Comparison of ENCODE assay signal across 4 cellular contexts in the genomic region with DNA sequence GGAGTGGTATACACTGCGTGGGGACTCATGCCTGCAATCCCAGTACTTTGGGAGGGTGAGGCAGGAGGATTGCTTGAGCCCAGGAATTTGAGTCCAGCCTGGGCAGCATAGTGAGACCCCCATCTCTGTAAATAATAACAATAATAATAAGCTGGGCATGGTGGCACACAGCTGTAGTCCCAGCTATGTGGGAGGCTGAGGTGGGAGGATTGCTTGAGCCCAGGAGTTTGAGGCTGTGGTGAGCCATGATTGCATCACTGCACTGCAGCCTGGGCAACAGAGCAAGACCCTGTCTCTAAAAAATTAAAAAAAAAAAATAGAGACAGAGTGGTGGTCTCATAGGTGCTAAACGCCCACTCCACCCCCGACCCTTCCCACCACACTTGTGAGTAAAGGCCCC. TPM values are rescaled to one million over a fixed set of nuclear protein-coding genes. Genes with fewer than 3 reads are reported as not detected.
"Had no signal": no experiment of that assay in that cellular context is flagged by ENCODE, and none has a peak within 500 bp of the region (broad histone marks: within the 10 kb centered on the region; RNA-seq: fewer than 3 reads in every experiment).

No MANE protein-coding gene starts in this region.

RNA-seq across cellular contexts. Expression of gene MYH14, which starts 28.0 kb away (rescaled TPM):
- total RNA-seq: naive thymus-derived CD8-positive, alpha-beta T cell; natural killer cell treated with Interleukin-12 subunit alpha and Interleukin-12 subunit beta and Interleukin-15 and Interleukin-18, amount 100 ng/mL, for 72 hours; osteoblast; pulmonary artery endothelial cell had no signal
- polyA plus RNA-seq: naive thymus-derived CD8-positive, alpha-beta T cell had no signal
